In the genomic region with DNA sequence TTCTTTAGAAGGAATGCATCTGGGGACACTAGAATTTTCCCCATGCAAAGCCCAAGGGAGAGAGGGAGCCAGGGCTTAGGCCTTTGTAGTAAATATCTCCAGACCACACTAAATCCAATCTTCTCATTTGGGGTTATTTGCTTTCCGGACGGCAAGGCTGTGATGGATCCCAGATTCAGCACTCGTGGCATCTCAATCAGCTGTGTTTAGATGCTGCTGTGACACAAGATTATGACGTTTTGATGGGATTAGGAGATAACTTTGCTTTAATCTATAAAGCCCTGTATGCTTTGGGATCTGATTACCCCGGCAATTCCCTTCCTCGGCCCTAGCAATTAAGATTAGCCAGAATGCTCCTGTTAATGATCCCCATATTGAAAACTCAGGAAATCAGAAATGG, we compare ENCODE assay signal across 17 cellular contexts.
DNase-seq lines count a peak whose midpoint lies in the region; ATAC-seq and TF ChIP-seq lines count a peak whose summit lies in the region.
"Had no signal": no experiment of that assay in that cellular context is flagged by ENCODE, and none has a peak within 500 bp of the region (broad histone marks: within the 10 kb centered on the region; RNA-seq: fewer than 3 reads in every experiment).

No MANE protein-coding gene starts in this region.

- no peaks in the 10 kb centered on the region for H3K79me2 ChIP-seq in SK-N-SH (ENCODE audit: insufficient read depth)

- DNase-seq in SK-N-SH: peak; percentile 38
- peak; percentile 22 for DNase-seq in fibroblast of villous mesenchyme (ENCODE audit: low read depth)
- DNase-seq in mesothelial cell of epicardium (ENCODE audit: low spot score in 2 of 2, unreplicated experiment in 2 of 2): no peak
- no peak for DNase-seq in NCI-H748 treated with DMSO at 0.1 percent for 48 hours (lab: John Stamatoyannopoulos, UW)
- no peak for DNase-seq in Right ventricle myocardium inferior (ENCODE audit: missing footprints)
- no peak for DNase-seq in NCI-H510A (lab: John Stamatoyannopoulos, UW)
- no peak for DNase-seq in effector CD4-positive, alpha-beta T cell
- DNase-seq: BE2C; Caco-2; CD8-positive, alpha-beta T cell; DND-41; GF-D8; HCEC 1CT; HFFc6 had no signal

- intact Hi-C loops in Right ventricle myocardium inferior (cut with DNase I): no loop called here

- peak overlapping the region; percentile 83 for H3K27ac Mint-ChIP-seq in mesothelial cell of epicardium
- H3K27ac Mint-ChIP-seq: CD8-positive, alpha-beta T cell; HFFc6 had no signal

- H3K27me3 Mint-ChIP-seq in mesothelial cell of epicardium (ENCODE audit: low read depth): no peaks in the 10 kb centered on the region

- no peak overlapping the region for H3K4me3 Mint-ChIP-seq in mesothelial cell of epicardium
- H3K4me3 Mint-ChIP-seq: CD8-positive, alpha-beta T cell; HFFc6 had no signal

- H3K36me3 Mint-ChIP-seq in mesothelial cell of epicardium: peaks cover 6% of the 10 kb centered on the region
- H3K36me3 Mint-ChIP-seq: CD8-positive, alpha-beta T cell had no signal

- H3K9me3 ChIP-seq in SK-N-SH: no peaks in the 10 kb centered on the region

- H3K36me3 ChIP-seq in SK-N-SH (replicated peaks in 1 of 2; ENCODE audit: control insufficient read depth in 1 of 2, insufficient read depth in 2 of 2, low read length in 1 of 2): no peaks in the 10 kb centered on the region
- H3K36me3 ChIP-seq: BE2C had no signal

- no peak overlapping the region for H3K4me2 ChIP-seq in SK-N-SH
- H3K4me2 ChIP-seq: A549 had no signal

- peak in 1 of 2 experiments; percentile 67; a peak in 1 of 4 replicates for TF ChIP-seq EP300 in SK-N-SH (IDR thresholded peaks at IDR 0.05; ENCODE audit: borderline replicate concordance in 1 of 2, low read depth in 1 of 2, low read length in 1 of 2)

- WGBS in SK-N-SH (ENCODE audit: low lambda C conversion rate): 43% methylated on average over 6 of the region's 6 CpGs

- no peak overlapping the region for H3K9ac ChIP-seq in SK-N-SH

- peaks cover 6% of the 10 kb centered on the region for H3K9me3 Mint-ChIP-seq in mesothelial cell of epicardium
- H3K9me3 Mint-ChIP-seq: HFFc6 had no signal

- POLR2A ChIA-PET in SK-N-SH (lab: Yijun Ruan, JAX): no interaction called here

- H3K4me3 ChIP-seq in SK-N-SH (ENCODE audit: low read depth in 2 of 2, low read length in 1 of 2) (no peak overlapping the region), fibroblast of villous mesenchyme (ENCODE audit: low read depth, low read length) (no peak overlapping the region)
- H3K4me3 ChIP-seq: A549 had no signal

- no peaks in the 10 kb centered on the region for H4K20me1 ChIP-seq in SK-N-SH (ENCODE audit: insufficient read depth)

- H3K27me3 ChIP-seq in SK-N-SH (ENCODE audit: insufficient read depth): no peaks in the 10 kb centered on the region
- H3K27me3 ChIP-seq: BE2C had no signal

- H3K4me1 ChIP-seq in SK-N-SH (ENCODE audit: control insufficient read depth in 1 of 2, insufficient read depth in 2 of 2, low read depth in 1 of 2, low read length in 1 of 2): peaks cover 3 to 10% of the 10 kb centered on the region in 2 experiments

- no peaks in the 10 kb centered on the region for H3K9me2 ChIP-seq in SK-N-SH

- TF ChIP-seq RAD21 in SK-N-SH (IDR thresholded peaks at IDR 0.05; ENCODE audit: low read length): no peak

- peaks cover 5% of the 10 kb centered on the region for H3F3A ChIP-seq in SK-N-SH (replicated peaks; ENCODE audit: insufficient read depth)

- TF ChIP-seq CTCF in SK-N-SH (IDR thresholded peaks at IDR 0.05) (no peak), fibroblast of villous mesenchyme (IDR thresholded peaks at IDR 0.05; ENCODE audit: insufficient read depth, low read depth, low read length) (no peak), mesothelial cell of epicardium (IDR thresholded peaks at IDR 0.05; ENCODE audit: unreplicated experiment) (no peak)

- H3K4me1 Mint-ChIP-seq in mesothelial cell of epicardium: peaks cover 22% of the 10 kb centered on the region

- ATAC-seq in Right ventricle myocardium inferior: no peak
- ATAC-seq: A549; CD8-positive, alpha-beta T cell; HepG2 had no signal

- CTCF ChIA-PET in SK-N-SH (lab: Yijun Ruan, JAX): no interaction called here

- H2AFZ ChIP-seq in SK-N-SH (ENCODE audit: low read depth): peak overlapping the region; percentile 63; the same call in 1 of the 2 replicates

- H3K27ac ChIP-seq in SK-N-SH (ENCODE audit: low read depth in 2 of 2, low read length in 1 of 2): peak overlapping the region in 1 of 2 experiments; percentile 54; a peak in 1 of 4 replicates
- H3K27ac ChIP-seq: A549, C4-2B had no signal

TF ChIP-seq in SK-N-SH, 30 proteins besides CTCF, POLR2A, EP300 and RAD21:
- TF ChIP-seq TCF12 (IDR thresholded peaks at IDR 0.05) (no peak), NRF1 (IDR thresholded peaks at IDR 0.05; ENCODE audit: low read depth, low read length) (no peak), GATA2 (CRISPR knock-in tag; IDR thresholded peaks at IDR 0.05) (peak; percentile 77), SMC3 (IDR thresholded peaks at IDR 0.05; ENCODE audit: low read depth, low read length) (0 out of 2 replicates have a peak, but pooled peaks have one; percentile 3), MEF2A (IDR thresholded peaks at IDR 0.05; ENCODE audit: borderline replicate concordance, low read depth) (no peak), JUND (IDR thresholded peaks at IDR 0.05) (no peak), SIN3A (IDR thresholded peaks at IDR 0.05; ENCODE audit: borderline replicate concordance, low read depth, low read length) (no peak), NFIC (IDR thresholded peaks at IDR 0.05; ENCODE audit: borderline replicate concordance) (no peak), RCOR1 (IDR thresholded peaks at IDR 0.05; ENCODE audit: low read length) (peak; percentile 74), PBX3 (IDR thresholded peaks at IDR 0.05) (no peak)
- TF ChIP-seq, protein P1, sequence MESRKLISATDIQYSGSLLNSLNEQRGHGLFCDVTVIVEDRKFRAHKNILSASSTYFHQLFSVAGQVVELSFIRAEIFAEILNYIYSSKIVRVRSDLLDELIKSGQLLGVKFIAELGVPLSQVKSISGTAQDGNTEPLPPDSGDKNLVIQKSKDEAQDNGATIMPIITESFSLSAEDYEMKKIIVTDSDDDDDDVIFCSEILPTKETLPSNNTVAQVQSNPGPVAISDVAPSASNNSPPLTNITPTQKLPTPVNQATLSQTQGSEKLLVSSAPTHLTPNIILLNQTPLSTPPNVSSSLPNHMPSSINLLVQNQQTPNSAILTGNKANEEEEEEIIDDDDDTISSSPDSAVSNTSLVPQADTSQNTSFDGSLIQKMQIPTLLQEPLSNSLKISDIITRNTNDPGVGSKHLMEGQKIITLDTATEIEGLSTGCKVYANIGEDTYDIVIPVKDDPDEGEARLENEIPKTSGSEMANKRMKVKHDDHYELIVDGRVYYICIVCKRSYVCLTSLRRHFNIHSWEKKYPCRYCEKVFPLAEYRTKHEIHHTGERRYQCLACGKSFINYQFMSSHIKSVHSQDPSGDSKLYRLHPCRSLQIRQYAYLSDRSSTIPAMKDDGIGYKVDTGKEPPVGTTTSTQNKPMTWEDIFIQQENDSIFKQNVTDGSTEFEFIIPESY (IDR thresholded peaks at IDR 0.05; ENCODE audit: borderline replicate concordance, low read depth): no peak
- TF ChIP-seq, protein P2, sequence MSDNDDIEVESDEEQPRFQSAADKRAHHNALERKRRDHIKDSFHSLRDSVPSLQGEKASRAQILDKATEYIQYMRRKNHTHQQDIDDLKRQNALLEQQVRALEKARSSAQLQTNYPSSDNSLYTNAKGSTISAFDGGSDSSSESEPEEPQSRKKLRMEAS (IDR thresholded peaks at IDR 0.05; ENCODE audit: low read depth): no peak
- TF ChIP-seq, protein P3, sequence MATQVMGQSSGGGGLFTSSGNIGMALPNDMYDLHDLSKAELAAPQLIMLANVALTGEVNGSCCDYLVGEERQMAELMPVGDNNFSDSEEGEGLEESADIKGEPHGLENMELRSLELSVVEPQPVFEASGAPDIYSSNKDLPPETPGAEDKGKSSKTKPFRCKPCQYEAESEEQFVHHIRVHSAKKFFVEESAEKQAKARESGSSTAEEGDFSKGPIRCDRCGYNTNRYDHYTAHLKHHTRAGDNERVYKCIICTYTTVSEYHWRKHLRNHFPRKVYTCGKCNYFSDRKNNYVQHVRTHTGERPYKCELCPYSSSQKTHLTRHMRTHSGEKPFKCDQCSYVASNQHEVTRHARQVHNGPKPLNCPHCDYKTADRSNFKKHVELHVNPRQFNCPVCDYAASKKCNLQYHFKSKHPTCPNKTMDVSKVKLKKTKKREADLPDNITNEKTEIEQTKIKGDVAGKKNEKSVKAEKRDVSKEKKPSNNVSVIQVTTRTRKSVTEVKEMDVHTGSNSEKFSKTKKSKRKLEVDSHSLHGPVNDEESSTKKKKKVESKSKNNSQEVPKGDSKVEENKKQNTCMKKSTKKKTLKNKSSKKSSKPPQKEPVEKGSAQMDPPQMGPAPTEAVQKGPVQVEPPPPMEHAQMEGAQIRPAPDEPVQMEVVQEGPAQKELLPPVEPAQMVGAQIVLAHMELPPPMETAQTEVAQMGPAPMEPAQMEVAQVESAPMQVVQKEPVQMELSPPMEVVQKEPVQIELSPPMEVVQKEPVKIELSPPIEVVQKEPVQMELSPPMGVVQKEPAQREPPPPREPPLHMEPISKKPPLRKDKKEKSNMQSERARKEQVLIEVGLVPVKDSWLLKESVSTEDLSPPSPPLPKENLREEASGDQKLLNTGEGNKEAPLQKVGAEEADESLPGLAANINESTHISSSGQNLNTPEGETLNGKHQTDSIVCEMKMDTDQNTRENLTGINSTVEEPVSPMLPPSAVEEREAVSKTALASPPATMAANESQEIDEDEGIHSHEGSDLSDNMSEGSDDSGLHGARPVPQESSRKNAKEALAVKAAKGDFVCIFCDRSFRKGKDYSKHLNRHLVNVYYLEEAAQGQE (IDR thresholded peaks at IDR 0.05; ENCODE audit: low read depth, low read length): no peak

Comparison
In these comparisons a context has a peak if more than half of its experiments do, and no peak if none do; other contexts are left out.
1. DNase-seq: peak in SK-N-SH (single experiment) and fibroblast of villous mesenchyme (single experiment); none in mesothelial cell of epicardium (0 of 2), NCI-H748 treated with DMSO at 0.1 percent for 48 hours (single experiment), Right ventricle myocardium inferior (single experiment), NCI-H510A (single experiment) and effector CD4-positive, alpha-beta T cell (single experiment).